In the genomic region with DNA sequence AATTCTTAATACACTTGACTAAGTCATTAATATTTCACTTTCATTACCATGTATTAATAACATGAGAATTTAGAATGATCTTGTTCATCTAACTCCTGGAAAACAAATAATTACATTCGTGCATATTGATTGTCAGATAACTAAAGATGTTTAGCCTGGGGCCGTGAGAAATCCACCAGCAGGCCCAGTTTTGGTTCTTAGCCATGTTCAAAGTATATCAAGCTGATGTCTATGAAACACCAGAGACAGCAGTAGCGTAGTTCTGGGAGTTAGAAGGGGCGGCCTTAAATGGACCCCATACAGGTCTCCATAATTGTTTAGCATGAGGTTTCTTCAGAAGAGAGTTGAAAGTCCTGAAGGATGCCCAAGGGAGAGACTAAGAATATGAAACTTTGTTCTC, we compare ENCODE assay signal across 1 cellular context.
TF ChIP-seq lines count a peak whose summit lies in the region.

No MANE protein-coding gene starts in this region.

TF ChIP-seq in SK-N-SH treated with all-trans-retinoic acid at 6 μM for 48 hours, 23 proteins besides CTCF, POLR2A, EP300 and RAD21 (continued from another document):
- TF ChIP-seq, protein P1, sequence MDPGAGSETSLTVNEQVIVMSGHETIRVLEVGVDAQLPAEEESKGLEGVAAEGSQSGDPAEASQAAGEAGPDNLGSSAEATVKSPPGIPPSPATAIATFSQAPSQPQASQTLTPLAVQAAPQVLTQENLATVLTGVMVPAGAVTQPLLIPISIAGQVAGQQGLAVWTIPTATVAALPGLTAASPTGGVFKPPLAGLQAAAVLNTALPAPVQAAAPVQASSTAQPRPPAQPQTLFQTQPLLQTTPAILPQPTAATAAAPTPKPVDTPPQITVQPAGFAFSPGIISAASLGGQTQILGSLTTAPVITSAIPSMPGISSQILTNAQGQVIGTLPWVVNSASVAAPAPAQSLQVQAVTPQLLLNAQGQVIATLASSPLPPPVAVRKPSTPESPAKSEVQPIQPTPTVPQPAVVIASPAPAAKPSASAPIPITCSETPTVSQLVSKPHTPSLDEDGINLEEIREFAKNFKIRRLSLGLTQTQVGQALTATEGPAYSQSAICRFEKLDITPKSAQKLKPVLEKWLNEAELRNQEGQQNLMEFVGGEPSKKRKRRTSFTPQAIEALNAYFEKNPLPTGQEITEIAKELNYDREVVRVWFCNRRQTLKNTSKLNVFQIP (CRISPR knock-in tag; IDR thresholded peaks at IDR 0.05; ENCODE audit: borderline replicate concordance, low read depth) = no peak
- no peak for TF ChIP-seq ARNTL (CRISPR knock-in tag; IDR thresholded peaks at IDR 0.05; ENCODE audit: borderline replicate concordance, low read depth)
- TF ChIP-seq RARB (CRISPR knock-in tag; IDR thresholded peaks at IDR 0.05) = no peak
